2 cellular contexts compared by ENCODE assay signal in the genomic region with DNA sequence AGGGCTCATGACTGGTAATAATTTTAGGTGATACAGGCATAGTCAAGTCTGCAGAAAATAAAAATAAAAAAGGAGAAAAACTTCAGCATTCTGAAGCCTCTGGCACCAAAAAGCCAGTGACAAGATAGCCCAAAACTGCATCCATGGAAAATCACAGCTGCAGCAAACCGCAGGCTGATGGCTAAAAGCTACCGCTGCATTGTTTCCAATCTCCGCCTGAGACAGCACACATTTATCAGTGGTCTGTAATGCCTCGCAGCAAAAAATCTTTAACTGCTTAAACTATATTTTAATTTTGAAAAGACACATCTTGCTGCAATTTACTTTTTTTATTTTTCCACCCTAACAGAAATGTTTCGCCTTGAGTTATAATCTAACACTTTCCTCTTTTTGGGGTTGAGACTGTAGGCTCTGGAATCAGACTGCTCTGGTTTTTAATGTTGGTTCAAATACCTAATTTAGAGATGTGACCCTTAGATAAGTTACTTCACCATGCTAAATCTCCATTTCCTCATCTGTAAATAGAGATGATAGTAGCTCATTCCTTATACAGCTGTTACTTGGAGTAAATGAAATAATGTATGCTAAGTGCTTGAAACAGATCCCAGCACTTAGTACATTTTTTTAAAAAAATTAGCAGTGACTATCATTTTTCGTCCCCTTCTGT.
TF ChIP-seq lines count a peak whose summit lies in the region.

No MANE protein-coding gene starts in this region.

TF ChIP-seq in GM23338, 12 proteins besides CTCF, POLR2A, EP300 and RAD21 (continued from another document and continues in another):
- TF ChIP-seq, protein P1, sequence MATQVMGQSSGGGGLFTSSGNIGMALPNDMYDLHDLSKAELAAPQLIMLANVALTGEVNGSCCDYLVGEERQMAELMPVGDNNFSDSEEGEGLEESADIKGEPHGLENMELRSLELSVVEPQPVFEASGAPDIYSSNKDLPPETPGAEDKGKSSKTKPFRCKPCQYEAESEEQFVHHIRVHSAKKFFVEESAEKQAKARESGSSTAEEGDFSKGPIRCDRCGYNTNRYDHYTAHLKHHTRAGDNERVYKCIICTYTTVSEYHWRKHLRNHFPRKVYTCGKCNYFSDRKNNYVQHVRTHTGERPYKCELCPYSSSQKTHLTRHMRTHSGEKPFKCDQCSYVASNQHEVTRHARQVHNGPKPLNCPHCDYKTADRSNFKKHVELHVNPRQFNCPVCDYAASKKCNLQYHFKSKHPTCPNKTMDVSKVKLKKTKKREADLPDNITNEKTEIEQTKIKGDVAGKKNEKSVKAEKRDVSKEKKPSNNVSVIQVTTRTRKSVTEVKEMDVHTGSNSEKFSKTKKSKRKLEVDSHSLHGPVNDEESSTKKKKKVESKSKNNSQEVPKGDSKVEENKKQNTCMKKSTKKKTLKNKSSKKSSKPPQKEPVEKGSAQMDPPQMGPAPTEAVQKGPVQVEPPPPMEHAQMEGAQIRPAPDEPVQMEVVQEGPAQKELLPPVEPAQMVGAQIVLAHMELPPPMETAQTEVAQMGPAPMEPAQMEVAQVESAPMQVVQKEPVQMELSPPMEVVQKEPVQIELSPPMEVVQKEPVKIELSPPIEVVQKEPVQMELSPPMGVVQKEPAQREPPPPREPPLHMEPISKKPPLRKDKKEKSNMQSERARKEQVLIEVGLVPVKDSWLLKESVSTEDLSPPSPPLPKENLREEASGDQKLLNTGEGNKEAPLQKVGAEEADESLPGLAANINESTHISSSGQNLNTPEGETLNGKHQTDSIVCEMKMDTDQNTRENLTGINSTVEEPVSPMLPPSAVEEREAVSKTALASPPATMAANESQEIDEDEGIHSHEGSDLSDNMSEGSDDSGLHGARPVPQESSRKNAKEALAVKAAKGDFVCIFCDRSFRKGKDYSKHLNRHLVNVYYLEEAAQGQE (IDR thresholded peaks at IDR 0.05; ENCODE audit: unreplicated experiment): no peak
- TF ChIP-seq, protein P2, sequence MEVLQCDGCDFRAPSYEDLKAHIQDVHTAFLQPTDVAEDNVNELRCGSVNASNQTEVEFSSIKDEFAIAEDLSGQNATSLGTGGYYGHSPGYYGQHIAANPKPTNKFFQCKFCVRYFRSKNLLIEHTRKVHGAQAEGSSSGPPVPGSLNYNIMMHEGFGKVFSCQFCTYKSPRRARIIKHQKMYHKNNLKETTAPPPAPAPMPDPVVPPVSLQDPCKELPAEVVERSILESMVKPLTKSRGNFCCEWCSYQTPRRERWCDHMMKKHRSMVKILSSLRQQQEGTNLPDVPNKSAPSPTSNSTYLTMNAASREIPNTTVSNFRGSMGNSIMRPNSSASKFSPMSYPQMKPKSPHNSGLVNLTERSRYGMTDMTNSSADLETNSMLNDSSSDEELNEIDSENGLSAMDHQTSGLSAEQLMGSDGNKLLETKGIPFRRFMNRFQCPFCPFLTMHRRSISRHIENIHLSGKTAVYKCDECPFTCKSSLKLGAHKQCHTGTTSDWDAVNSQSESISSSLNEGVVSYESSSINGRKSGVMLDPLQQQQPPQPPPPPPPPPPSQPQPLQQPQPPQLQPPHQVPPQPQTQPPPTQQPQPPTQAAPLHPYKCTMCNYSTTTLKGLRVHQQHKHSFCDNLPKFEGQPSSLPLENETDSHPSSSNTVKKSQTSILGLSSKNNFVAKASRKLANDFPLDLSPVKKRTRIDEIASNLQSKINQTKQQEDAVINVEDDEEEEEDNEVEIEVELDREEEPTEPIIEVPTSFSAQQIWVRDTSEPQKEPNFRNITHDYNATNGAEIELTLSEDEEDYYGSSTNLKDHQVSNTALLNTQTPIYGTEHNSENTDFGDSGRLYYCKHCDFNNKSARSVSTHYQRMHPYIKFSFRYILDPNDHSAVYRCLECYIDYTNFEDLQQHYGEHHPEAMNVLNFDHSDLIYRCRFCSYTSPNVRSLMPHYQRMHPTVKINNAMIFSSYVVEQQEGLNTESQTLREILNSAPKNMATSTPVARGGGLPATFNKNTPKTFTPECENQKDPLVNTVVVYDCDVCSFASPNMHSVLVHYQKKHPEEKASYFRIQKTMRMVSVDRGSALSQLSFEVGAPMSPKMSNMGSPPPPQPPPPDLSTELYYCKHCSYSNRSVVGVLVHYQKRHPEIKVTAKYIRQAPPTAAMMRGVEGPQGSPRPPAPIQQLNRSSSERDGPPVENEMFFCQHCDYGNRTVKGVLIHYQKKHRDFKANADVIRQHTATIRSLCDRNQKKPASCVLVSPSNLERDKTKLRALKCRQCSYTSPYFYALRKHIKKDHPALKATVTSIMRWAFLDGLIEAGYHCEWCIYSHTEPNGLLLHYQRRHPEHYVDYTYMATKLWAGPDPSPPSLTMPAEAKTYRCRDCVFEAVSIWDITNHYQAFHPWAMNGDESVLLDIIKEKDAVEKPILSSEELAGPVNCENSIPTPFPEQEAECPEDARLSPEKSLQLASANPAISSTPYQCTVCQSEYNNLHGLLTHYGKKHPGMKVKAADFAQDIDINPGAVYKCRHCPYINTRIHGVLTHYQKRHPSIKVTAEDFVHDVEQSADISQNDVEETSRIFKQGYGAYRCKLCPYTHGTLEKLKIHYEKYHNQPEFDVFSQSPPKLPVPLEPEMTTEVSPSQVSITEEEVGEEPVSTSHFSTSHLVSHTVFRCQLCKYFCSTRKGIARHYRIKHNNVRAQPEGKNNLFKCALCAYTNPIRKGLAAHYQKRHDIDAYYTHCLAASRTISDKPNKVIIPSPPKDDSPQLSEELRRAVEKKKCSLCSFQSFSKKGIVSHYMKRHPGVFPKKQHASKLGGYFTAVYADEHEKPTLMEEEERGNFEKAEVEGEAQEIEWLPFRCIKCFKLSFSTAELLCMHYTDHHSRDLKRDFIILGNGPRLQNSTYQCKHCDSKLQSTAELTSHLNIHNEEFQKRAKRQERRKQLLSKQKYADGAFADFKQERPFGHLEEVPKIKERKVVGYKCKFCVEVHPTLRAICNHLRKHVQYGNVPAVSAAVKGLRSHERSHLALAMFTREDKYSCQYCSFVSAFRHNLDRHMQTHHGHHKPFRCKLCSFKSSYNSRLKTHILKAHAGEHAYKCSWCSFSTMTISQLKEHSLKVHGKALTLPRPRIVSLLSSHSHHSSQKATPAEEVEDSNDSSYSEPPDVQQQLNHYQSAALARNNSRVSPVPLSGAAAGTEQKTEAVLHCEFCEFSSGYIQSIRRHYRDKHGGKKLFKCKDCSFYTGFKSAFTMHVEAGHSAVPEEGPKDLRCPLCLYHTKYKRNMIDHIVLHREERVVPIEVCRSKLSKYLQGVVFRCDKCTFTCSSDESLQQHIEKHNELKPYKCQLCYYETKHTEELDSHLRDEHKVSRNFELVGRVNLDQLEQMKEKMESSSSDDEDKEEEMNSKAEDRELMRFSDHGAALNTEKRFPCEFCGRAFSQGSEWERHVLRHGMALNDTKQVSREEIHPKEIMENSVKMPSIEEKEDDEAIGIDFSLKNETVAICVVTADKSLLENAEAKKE (CRISPR knock-in tag; IDR thresholded peaks at IDR 0.05): no peak
- no peak for TF ChIP-seq STAT1 (IDR thresholded peaks at IDR 0.05; ENCODE audit: unreplicated experiment)
- TF ChIP-seq ZNF331 (CRISPR knock-in tag; IDR thresholded peaks at IDR 0.05; ENCODE audit: low read depth): no peak
- TF ChIP-seq, protein P3, sequence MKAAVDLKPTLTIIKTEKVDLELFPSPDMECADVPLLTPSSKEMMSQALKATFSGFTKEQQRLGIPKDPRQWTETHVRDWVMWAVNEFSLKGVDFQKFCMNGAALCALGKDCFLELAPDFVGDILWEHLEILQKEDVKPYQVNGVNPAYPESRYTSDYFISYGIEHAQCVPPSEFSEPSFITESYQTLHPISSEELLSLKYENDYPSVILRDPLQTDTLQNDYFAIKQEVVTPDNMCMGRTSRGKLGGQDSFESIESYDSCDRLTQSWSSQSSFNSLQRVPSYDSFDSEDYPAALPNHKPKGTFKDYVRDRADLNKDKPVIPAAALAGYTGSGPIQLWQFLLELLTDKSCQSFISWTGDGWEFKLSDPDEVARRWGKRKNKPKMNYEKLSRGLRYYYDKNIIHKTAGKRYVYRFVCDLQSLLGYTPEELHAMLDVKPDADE (IDR thresholded peaks at IDR 0.05): no peak
- TF ChIP-seq JUNB (IDR thresholded peaks at IDR 0.05; ENCODE audit: unreplicated experiment): no peak
- no peak for TF ChIP-seq EZH2 (IDR thresholded peaks at IDR 0.05; ENCODE audit: low read depth, unreplicated experiment)
- no peak for TF ChIP-seq ZNF114 (CRISPR knock-in tag; IDR thresholded peaks at IDR 0.05)

TF ChIP-seq in SK-N-SH, 30 proteins besides CTCF, POLR2A, EP300 and RAD21 (continued from another document):
- 0 out of 2 replicates have a peak, but pooled peaks have one; percentile 24 for TF ChIP-seq RCOR1 (IDR thresholded peaks at IDR 0.05; ENCODE audit: low read length)
- TF ChIP-seq ELF1 (IDR thresholded peaks at IDR 0.05): no peak
- peak; percentile 12; the same call in 1 of the 2 replicates for TF ChIP-seq JUND (IDR thresholded peaks at IDR 0.05)
- TF ChIP-seq SMC3 (IDR thresholded peaks at IDR 0.05; ENCODE audit: low read depth, low read length): no peak
